Comparison of ENCODE assay signal across 1 cellular context in the genomic region with DNA sequence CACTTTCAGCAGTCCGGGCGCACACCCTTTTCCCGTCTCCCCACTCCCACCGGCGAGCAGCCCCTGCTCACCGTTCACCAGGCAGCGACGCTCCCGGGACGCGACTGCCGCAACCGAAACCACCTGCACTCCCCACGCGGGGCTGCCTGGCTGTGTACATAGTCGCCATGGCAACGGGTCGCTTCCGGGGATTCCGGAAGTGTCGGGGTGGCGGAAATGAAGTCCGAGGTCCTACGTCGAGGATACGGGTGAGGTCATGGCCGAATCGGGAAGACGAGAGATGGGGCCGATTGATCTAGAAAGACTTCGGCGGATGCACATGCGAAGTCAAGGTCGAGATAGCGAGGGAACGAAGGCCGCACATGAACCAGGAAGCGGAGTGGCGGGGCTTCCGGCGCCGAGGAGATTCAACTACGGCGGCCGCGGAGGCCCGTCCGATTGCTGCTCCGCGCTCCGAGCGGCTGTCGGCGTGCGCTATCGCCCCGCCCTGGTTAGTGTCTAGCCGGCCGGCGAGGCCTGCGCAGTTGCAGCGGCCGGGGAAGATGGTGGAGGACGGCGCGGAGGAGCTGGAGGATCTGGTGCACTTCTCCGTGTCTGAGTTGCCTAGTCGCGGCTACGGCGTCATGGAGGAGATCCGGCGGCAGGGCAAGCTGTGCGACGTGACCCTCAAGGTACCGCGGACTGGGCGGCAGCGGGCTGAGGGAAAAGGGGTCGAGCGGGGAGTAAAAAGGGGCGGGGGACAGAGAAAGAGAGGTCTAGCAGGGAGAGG.
TF ChIP-seq lines count a peak whose summit lies in the region.

A gene with protein sequence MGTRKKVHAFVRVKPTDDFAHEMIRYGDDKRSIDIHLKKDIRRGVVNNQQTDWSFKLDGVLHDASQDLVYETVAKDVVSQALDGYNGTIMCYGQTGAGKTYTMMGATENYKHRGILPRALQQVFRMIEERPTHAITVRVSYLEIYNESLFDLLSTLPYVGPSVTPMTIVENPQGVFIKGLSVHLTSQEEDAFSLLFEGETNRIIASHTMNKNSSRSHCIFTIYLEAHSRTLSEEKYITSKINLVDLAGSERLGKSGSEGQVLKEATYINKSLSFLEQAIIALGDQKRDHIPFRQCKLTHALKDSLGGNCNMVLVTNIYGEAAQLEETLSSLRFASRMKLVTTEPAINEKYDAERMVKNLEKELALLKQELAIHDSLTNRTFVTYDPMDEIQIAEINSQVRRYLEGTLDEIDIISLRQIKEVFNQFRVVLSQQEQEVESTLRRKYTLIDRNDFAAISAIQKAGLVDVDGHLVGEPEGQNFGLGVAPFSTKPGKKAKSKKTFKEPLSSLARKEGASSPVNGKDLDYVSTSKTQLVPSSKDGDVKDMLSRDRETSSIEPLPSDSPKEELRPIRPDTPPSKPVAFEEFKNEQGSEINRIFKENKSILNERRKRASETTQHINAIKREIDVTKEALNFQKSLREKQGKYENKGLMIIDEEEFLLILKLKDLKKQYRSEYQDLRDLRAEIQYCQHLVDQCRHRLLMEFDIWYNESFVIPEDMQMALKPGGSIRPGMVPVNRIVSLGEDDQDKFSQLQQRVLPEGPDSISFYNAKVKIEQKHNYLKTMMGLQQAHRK (minus strand): TSS at position 376 of the 769 bp plus-strand sequence. CDS start 5,425 bp downstream, outside the sequence.
A gene (plus strand): TSS at position 521 of the 769 bp plus-strand sequence. CDS start 22 bp downstream, at position 543.

TF ChIP-seq in HepG2, 621 proteins besides CTCF, POLR2A, EP300 and RAD21 (continued from another document and continues in another):
- TF ChIP-seq, protein P1, sequence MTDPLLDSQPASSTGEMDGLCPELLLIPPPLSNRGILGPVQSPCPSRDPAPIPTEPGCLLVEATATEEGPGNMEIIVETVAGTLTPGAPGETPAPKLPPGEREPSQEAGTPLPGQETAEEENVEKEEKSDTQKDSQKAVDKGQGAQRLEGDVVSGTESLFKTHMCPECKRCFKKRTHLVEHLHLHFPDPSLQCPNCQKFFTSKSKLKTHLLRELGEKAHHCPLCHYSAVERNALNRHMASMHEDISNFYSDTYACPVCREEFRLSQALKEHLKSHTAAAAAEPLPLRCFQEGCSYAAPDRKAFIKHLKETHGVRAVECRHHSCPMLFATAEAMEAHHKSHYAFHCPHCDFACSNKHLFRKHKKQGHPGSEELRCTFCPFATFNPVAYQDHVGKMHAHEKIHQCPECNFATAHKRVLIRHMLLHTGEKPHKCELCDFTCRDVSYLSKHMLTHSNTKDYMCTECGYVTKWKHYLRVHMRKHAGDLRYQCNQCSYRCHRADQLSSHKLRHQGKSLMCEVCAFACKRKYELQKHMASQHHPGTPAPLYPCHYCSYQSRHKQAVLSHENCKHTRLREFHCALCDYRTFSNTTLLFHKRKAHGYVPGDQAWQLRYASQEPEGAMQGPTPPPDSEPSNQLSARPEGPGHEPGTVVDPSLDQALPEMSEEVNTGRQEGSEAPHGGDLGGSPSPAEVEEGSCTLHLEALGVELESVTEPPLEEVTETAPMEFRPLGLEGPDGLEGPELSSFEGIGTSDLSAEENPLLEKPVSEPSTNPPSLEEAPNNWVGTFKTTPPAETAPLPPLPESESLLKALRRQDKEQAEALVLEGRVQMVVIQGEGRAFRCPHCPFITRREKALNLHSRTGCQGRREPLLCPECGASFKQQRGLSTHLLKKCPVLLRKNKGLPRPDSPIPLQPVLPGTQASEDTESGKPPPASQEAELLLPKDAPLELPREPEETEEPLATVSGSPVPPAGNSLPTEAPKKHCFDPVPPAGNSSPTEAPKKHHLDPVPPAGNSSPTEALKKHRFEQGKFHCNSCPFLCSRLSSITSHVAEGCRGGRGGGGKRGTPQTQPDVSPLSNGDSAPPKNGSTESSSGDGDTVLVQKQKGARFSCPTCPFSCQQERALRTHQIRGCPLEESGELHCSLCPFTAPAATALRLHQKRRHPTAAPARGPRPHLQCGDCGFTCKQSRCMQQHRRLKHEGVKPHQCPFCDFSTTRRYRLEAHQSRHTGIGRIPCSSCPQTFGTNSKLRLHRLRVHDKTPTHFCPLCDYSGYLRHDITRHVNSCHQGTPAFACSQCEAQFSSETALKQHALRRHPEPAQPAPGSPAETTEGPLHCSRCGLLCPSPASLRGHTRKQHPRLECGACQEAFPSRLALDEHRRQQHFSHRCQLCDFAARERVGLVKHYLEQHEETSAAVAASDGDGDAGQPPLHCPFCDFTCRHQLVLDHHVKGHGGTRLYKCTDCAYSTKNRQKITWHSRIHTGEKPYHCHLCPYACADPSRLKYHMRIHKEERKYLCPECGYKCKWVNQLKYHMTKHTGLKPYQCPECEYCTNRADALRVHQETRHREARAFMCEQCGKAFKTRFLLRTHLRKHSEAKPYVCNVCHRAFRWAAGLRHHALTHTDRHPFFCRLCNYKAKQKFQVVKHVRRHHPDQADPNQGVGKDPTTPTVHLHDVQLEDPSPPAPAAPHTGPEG (CRISPR knock-in tag; IDR thresholded peaks at IDR 0.05): 0 out of 2 replicates have a peak, but pooled peaks have one; percentile 48
- TF ChIP-seq REPIN1 (CRISPR knock-in tag; IDR thresholded peaks at IDR 0.05; ENCODE audit: borderline replicate concordance, low read depth) (peak; percentile 91; the same call in 1 of the 2 replicates), SOX13 (IDR thresholded peaks at IDR 0.05) (no peak), SOX13 (CRISPR knock-in tag; conservative IDR thresholded peaks at IDR 0.05 in 1 of 2, IDR thresholded peaks at IDR 0.05 in 1 of 2) (peak in 1 of 2 experiments; percentile 63; a peak in 2 of 4 replicates), ZNF354B (CRISPR knock-in tag; IDR thresholded peaks at IDR 0.05) (no peak), ETV6 (CRISPR knock-in tag; conservative IDR thresholded peaks at IDR 0.05) (no peak; the same call in 1 of the 2 replicates), ZNF224 (CRISPR knock-in tag; IDR thresholded peaks at IDR 0.05) (no peak), ZNF629 (CRISPR knock-in tag; conservative IDR thresholded peaks at IDR 0.05) (no peak), SUZ12 (IDR thresholded peaks at IDR 0.05; ENCODE audit: low read depth, low read length) (no peak), NFYC (CRISPR knock-in tag; IDR thresholded peaks at IDR 0.05) (peak; percentile 31; the same call in 1 of the 2 replicates), TBL1XR1 (IDR thresholded peaks at IDR 0.05; ENCODE audit: borderline replicate concordance, low read length, partially characterized antibody) (peak; percentile 18), FOXK1 (CRISPR knock-in tag; IDR thresholded peaks at IDR 0.05; ENCODE audit: borderline replicate concordance, low read depth) (peak; percentile 79), ZNF24 (IDR thresholded peaks at IDR 0.05) (no peak), NRL (CRISPR knock-in tag; IDR thresholded peaks at IDR 0.05; ENCODE audit: borderline replicate concordance) (peak; percentile 66), FOXJ3 (CRISPR knock-in tag; IDR thresholded peaks at IDR 0.05; ENCODE audit: borderline replicate concordance) (peak; percentile 73), ATF1 (CRISPR knock-in tag; IDR thresholded peaks at IDR 0.05) (peak; percentile 83), ZBTB42 (CRISPR knock-in tag; IDR thresholded peaks at IDR 0.05) (peak; percentile 24; the same call in 1 of the 2 replicates), ATF7 (IDR thresholded peaks at IDR 0.05) (peak; percentile 58), ATF7 (CRISPR knock-in tag; IDR thresholded peaks at IDR 0.05) (peak; percentile 91), ZBTB21 (CRISPR knock-in tag; IDR thresholded peaks at IDR 0.05) (peak; percentile 97), YEATS4 (CRISPR knock-in tag; IDR thresholded peaks at IDR 0.05; ENCODE audit: borderline replicate concordance) (peak; percentile 92)
- TF ChIP-seq, protein P2, sequence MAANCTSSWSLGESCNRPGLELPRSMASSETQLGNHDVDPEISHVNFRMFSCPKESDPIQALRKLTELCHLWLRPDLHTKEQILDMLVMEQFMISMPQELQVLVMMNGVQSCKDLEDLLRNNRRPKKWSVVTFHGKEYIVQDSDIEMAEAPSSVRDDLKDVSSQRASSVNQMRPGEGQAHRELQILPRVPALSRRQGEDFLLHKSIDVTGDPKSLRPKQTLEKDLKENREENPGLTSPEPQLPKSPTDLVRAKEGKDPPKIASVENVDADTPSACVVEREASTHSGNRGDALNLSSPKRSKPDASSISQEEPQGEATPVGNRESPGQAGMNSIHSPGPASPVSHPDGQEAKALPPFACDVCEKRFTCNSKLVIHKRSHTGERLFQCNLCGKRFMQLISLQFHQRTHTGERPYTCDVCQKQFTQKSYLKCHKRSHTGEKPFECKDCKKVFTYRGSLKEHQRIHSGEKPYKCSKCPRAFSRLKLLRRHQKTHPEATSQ (CRISPR knock-in tag; IDR thresholded peaks at IDR 0.05; ENCODE audit: borderline replicate concordance): peak; percentile 17; the same call in 1 of the 2 replicates
- TF ChIP-seq, protein P3, sequence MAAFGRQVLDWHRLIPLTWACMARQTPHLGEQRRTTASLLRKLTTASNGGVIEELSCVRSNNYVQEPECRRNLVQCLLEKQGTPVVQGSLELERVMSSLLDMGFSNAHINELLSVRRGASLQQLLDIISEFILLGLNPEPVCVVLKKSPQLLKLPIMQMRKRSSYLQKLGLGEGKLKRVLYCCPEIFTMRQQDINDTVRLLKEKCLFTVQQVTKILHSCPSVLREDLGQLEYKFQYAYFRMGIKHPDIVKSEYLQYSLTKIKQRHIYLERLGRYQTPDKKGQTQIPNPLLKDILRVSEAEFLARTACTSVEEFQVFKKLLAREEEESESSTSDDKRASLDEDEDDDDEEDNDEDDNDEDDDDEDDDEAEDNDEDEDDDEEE (CRISPR knock-in tag; IDR thresholded peaks at IDR 0.05): peak; percentile 94
- TF ChIP-seq, protein P4, sequence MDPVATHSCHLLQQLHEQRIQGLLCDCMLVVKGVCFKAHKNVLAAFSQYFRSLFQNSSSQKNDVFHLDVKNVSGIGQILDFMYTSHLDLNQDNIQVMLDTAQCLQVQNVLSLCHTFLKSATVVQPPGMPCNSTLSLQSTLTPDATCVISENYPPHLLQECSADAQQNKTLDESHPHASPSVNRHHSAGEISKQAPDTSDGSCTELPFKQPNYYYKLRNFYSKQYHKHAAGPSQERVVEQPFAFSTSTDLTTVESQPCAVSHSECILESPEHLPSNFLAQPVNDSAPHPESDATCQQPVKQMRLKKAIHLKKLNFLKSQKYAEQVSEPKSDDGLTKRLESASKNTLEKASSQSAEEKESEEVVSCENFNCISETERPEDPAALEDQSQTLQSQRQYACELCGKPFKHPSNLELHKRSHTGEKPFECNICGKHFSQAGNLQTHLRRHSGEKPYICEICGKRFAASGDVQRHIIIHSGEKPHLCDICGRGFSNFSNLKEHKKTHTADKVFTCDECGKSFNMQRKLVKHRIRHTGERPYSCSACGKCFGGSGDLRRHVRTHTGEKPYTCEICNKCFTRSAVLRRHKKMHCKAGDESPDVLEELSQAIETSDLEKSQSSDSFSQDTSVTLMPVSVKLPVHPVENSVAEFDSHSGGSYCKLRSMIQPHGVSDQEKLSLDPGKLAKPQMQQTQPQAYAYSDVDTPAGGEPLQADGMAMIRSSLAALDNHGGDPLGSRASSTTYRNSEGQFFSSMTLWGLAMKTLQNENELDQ (CRISPR knock-in tag; IDR thresholded peaks at IDR 0.05; ENCODE audit: borderline replicate concordance): peak; percentile 9; the same call in 1 of the 2 replicates
- TF ChIP-seq, protein P5, sequence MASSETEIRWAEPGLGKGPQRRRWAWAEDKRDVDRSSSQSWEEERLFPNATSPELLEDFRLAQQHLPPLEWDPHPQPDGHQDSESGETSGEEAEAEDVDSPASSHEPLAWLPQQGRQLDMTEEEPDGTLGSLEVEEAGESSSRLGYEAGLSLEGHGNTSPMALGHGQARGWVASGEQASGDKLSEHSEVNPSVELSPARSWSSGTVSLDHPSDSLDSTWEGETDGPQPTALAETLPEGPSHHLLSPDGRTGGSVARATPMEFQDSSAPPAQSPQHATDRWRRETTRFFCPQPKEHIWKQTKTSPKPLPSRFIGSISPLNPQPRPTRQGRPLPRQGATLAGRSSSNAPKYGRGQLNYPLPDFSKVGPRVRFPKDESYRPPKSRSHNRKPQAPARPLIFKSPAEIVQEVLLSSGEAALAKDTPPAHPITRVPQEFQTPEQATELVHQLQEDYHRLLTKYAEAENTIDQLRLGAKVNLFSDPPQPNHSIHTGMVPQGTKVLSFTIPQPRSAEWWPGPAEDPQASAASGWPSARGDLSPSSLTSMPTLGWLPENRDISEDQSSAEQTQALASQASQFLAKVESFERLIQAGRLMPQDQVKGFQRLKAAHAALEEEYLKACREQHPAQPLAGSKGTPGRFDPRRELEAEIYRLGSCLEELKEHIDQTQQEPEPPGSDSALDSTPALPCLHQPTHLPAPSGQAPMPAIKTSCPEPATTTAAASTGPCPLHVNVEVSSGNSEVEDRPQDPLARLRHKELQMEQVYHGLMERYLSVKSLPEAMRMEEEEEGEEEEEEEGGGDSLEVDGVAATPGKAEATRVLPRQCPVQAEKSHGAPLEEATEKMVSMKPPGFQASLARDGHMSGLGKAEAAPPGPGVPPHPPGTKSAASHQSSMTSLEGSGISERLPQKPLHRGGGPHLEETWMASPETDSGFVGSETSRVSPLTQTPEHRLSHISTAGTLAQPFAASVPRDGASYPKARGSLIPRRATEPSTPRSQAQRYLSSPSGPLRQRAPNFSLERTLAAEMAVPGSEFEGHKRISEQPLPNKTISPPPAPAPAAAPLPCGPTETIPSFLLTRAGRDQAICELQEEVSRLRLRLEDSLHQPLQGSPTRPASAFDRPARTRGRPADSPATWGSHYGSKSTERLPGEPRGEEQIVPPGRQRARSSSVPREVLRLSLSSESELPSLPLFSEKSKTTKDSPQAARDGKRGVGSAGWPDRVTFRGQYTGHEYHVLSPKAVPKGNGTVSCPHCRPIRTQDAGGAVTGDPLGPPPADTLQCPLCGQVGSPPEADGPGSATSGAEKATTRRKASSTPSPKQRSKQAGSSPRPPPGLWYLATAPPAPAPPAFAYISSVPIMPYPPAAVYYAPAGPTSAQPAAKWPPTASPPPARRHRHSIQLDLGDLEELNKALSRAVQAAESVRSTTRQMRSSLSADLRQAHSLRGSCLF (CRISPR knock-in tag; IDR thresholded peaks at IDR 0.05; ENCODE audit: borderline replicate concordance): 0 out of 2 replicates have a peak, but pooled peaks have one; percentile 6
- TF ChIP-seq, protein P6, sequence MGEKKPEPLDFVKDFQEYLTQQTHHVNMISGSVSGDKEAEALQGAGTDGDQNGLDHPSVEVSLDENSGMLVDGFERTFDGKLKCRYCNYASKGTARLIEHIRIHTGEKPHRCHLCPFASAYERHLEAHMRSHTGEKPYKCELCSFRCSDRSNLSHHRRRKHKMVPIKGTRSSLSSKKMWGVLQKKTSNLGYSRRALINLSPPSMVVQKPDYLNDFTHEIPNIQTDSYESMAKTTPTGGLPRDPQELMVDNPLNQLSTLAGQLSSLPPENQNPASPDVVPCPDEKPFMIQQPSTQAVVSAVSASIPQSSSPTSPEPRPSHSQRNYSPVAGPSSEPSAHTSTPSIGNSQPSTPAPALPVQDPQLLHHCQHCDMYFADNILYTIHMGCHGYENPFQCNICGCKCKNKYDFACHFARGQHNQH (CRISPR knock-in tag; IDR thresholded peaks at IDR 0.05): peak; percentile 75; the same call in 1 of the 2 replicates
- TF ChIP-seq, protein P7, sequence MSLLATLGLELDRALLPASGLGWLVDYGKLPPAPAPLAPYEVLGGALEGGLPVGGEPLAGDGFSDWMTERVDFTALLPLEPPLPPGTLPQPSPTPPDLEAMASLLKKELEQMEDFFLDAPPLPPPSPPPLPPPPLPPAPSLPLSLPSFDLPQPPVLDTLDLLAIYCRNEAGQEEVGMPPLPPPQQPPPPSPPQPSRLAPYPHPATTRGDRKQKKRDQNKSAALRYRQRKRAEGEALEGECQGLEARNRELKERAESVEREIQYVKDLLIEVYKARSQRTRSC (CRISPR knock-in tag; IDR thresholded peaks at IDR 0.05; ENCODE audit: low read depth): 0 out of 2 replicates have a peak, but pooled peaks have one; percentile 20
- TF ChIP-seq, protein P8, sequence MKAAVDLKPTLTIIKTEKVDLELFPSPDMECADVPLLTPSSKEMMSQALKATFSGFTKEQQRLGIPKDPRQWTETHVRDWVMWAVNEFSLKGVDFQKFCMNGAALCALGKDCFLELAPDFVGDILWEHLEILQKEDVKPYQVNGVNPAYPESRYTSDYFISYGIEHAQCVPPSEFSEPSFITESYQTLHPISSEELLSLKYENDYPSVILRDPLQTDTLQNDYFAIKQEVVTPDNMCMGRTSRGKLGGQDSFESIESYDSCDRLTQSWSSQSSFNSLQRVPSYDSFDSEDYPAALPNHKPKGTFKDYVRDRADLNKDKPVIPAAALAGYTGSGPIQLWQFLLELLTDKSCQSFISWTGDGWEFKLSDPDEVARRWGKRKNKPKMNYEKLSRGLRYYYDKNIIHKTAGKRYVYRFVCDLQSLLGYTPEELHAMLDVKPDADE (CRISPR knock-in tag; IDR thresholded peaks at IDR 0.05): no peak
